ENCODE assay signal across 26 cellular contexts in the genomic region with DNA sequence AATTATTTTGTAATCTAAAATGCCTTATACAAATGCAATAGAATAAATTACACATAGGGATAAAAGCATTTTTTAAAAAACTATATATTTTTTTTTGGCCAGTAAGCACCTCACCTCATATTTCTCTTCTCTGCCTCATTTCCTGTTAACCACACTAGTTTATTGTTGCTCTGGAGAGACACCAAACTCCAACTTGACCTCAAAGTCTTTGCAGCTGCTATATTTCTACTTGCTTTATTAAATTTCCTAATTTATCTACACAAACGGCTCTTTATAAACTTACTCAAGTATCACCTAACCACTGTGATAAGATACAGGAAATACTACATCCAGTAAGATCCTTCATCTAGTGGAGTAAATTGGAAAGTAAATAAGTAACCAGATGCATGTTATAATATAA.
"Had no signal": no experiment of that assay in that cellular context is flagged by ENCODE, and none has a peak within 500 bp of the region (broad histone marks: within the 10 kb centered on the region; RNA-seq: fewer than 3 reads in every experiment).

No MANE protein-coding gene starts in this region.

- H3K27ac Mint-ChIP-seq: activated naive CD8-positive, alpha-beta T cell treated with anti-CD3 and anti-CD28 coated beads for 36 hours; naive thymus-derived CD4-positive, alpha-beta T cell; neural progenitor cell; stimulated activated memory B cell treated with anti-CD40 and anti-IgM and Interleukin-4, amounts not matched to agents 10 μg/mL and 1 μg/mL and 100 μg/mL, for 72 hours had no signal

- H2AFZ ChIP-seq: neural progenitor cell had no signal

- H3K27me3 Mint-ChIP-seq: activated naive CD8-positive, alpha-beta T cell treated with anti-CD3 and anti-CD28 coated beads for 36 hours; naive thymus-derived CD4-positive, alpha-beta T cell; stimulated activated memory B cell treated with anti-CD40 and anti-IgM and Interleukin-4, amounts not matched to agents 10 μg/mL and 1 μg/mL and 100 μg/mL, for 72 hours had no signal

- H3K9ac ChIP-seq: neural progenitor cell had no signal

- H3K4me3 ChIP-seq: gastroesophageal sphincter, lower lobe of right lung, neural progenitor cell, smooth muscle cell, stomach, vagina had no signal

- H3K27me3 ChIP-seq: gastroesophageal sphincter, neural progenitor cell, stomach, vagina had no signal

- ATAC-seq: activated T-cell treated with anti-CD3 and anti-CD28 coated beads, Interleukin-2, amount 50 U/mL, for 4 hours; gastroesophageal sphincter; left colon; lower lobe of right lung; naive thymus-derived CD4-positive, alpha-beta T cell; sciatic nerve; stimulated activated memory B cell treated with anti-CD40 and anti-IgM and Interleukin-4, amounts not matched to agents 10 μg/mL and 1 μg/mL and 100 μg/mL, for 72 hours had no signal

- H3K36me3 Mint-ChIP-seq: activated naive CD8-positive, alpha-beta T cell treated with anti-CD3 and anti-CD28 coated beads for 36 hours; naive thymus-derived CD4-positive, alpha-beta T cell; neural progenitor cell; stimulated activated memory B cell treated with anti-CD40 and anti-IgM and Interleukin-4, amounts not matched to agents 10 μg/mL and 1 μg/mL and 100 μg/mL, for 72 hours had no signal

- DNase-seq: activated CD4-positive, alpha-beta T cell treated with anti-CD3 and anti-CD28 coated beads, Interleukin-2, amount 50 U/mL, for 4 hours; activated CD8-positive, alpha-beta memory T cell treated with anti-CD3 and anti-CD28 coated beads for 24 hours; activated CD8-positive, alpha-beta memory T cell treated with anti-CD3 and anti-CD28 coated beads, Interleukin-2, amount 50 U/mL, for 4 hours; activated naive CD4-positive, alpha-beta T cell treated with Interleukin-2 at 50 U/mL for 16 hours; activated naive CD8-positive, alpha-beta T cell treated with anti-CD3 and anti-CD28 coated beads for 36 hours; activated T-cell treated with anti-CD3 and anti-CD28 coated beads, Interleukin-2, amount 50 U/mL, for 4 hours; amniotic stem cell; caudate nucleus; dermis blood vessel endothelial cell; effector CD8-positive, alpha-beta T cell; head of caudate nucleus; hypothalamus; islet precursor cell; left colon; lower lobe of right lung; naive thymus-derived CD4-positive, alpha-beta T cell; stimulated activated CD4-positive, alpha-beta T cell treated with anti-CD3 and anti-CD28 coated beads, Interleukin-15, amount 100 ng/mL, for 24 hours; stomach; T-helper 9 cell; trophoblast cell had no signal

- H3K4me2 ChIP-seq: neural progenitor cell, smooth muscle cell had no signal

- H3K9me3 ChIP-seq: gastroesophageal sphincter, lower lobe of right lung, stomach, vagina had no signal

- H3K4me1 ChIP-seq: gastroesophageal sphincter, lower lobe of right lung, neural progenitor cell, stomach, vagina had no signal

- H3K4me1 Mint-ChIP-seq: activated naive CD8-positive, alpha-beta T cell treated with anti-CD3 and anti-CD28 coated beads for 36 hours; naive thymus-derived CD4-positive, alpha-beta T cell; neural progenitor cell; stimulated activated memory B cell treated with anti-CD40 and anti-IgM and Interleukin-4, amounts not matched to agents 10 μg/mL and 1 μg/mL and 100 μg/mL, for 72 hours had no signal

- H3K27ac ChIP-seq: gastroesophageal sphincter, lower lobe of right lung, neural progenitor cell, stomach, vagina had no signal

- H3K4me3 Mint-ChIP-seq: activated naive CD8-positive, alpha-beta T cell treated with anti-CD3 and anti-CD28 coated beads for 36 hours; activated T-cell treated with anti-CD3 and anti-CD28 coated beads, Interleukin-2, amount 50 U/mL, for 4 hours; naive thymus-derived CD4-positive, alpha-beta T cell; neural progenitor cell; stimulated activated memory B cell treated with anti-CD40 and anti-IgM and Interleukin-4, amounts not matched to agents 10 μg/mL and 1 μg/mL and 100 μg/mL, for 72 hours had no signal

- H3K36me3 ChIP-seq: gastroesophageal sphincter, lower lobe of right lung, neural progenitor cell, stomach, vagina had no signal
